In the genomic region with DNA sequence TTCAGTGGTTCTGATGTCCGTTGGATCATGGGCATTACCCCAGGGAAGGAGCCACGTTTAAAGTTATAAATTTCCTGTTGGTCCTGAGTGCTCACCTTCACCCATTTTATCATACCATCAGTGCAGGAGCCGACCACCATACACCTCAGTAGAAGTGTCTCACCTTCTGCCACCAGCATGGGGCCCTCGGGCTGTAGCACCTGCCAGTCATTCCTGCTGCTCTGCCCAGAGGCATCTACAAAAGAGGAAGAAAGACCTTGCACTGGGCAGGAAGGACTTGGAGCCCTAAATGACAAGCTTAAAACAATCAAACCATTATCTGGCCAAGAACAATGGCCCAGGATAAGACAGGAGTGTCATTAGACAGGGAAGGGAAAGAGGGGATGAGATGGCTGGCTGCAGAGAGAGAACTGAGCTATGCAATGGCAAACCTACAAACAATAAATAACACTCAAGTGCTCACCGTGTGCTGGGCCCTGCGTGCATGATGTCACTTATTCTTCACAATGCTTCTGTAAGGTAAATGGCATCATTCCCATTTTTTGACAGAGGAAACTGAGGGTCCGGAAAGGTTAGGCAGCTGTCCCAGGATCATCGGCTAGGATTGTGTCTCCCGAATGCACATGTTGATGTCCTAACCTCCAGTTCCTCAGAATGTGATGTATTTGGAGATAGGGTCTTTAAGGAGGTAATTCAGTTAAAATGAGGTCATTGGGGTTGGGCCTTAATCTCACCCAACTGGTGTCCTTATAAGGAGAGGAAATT, we compare ENCODE assay signal across 23 cellular contexts. TPM values are rescaled to one million over a fixed set of nuclear protein-coding genes. Genes with fewer than 3 reads are reported as not detected.
"Had no signal": no experiment of that assay in that cellular context is flagged by ENCODE, and none has a peak within 500 bp of the region (broad histone marks: within the 10 kb centered on the region; RNA-seq: fewer than 3 reads in every experiment).

No MANE protein-coding gene starts in this region.

- H3K4me2 ChIP-seq: neural progenitor cell had no signal

- H3K27ac Mint-ChIP-seq: activated naive CD4-positive, alpha-beta T cell treated with anti-CD3 and anti-CD28 coated beads, Interleukin-2, amount 50 U/mL, for 72 hours; activated T-cell treated with anti-CD3 and anti-CD28 coated beads, Interleukin-2, amount 50 U/mL, for 72 hours; natural killer cell; neural progenitor cell had no signal

- DNase-seq: activated CD4-positive, alpha-beta T cell treated with anti-CD3 and anti-CD28 coated beads for 48 hours; activated naive CD4-positive, alpha-beta T cell; activated T-cell treated with anti-CD3 and anti-CD28 coated beads for 4 hours; activated T-cell treated with anti-CD3 and anti-CD28 coated beads, Interleukin-2, amount 50 U/mL, for 72 hours; dermis blood vessel endothelial cell; effector CD4-positive, alpha-beta T cell; erythroblast; head of caudate nucleus; hippocampal formation; kidney; mesenchymal stem cell; natural killer cell; right cardiac atrium; stimulated activated CD4-positive, alpha-beta T cell treated with anti-CD3 and anti-CD28 coated beads, Interleukin-2, amount 100 ng/mL, for 48 hours; stimulated activated naive CD4-positive, alpha-beta T cell treated with Interleukin-2 at 50 U/mL for 16 hours; T-helper 1 cell; WERI-Rb-1 had no signal

- H3K9ac ChIP-seq: neural progenitor cell had no signal

- H3K4me1 ChIP-seq: neural progenitor cell, tibial nerve had no signal

- H3K4me3 Mint-ChIP-seq: activated T-cell treated with anti-CD3 and anti-CD28 coated beads, Interleukin-2, amount 50 U/mL, for 72 hours; natural killer cell; neural progenitor cell had no signal

- H2AFZ ChIP-seq: neural progenitor cell had no signal

- H3K36me3 ChIP-seq: neural progenitor cell, tibial nerve, WERI-Rb-1 had no signal

- ATAC-seq: activated CD4-positive, CD25-positive, alpha-beta regulatory T cell treated with anti-CD3 and anti-CD28 coated beads, Interleukin-2, amount 50 U/mL, for 24 hours; activated naive CD4-positive, alpha-beta T cell treated with anti-CD3 and anti-CD28 coated beads, Interleukin-2, amount 50 U/mL, for 72 hours; activated T-cell treated with anti-CD3 and anti-CD28 coated beads, Interleukin-2, amount 50 U/mL, for 72 hours; natural killer cell; right cardiac atrium had no signal

- H3K9me3 Mint-ChIP-seq: activated naive CD4-positive, alpha-beta T cell treated with anti-CD3 and anti-CD28 coated beads, Interleukin-2, amount 50 U/mL, for 72 hours; activated T-cell treated with anti-CD3 and anti-CD28 coated beads, Interleukin-2, amount 50 U/mL, for 72 hours; natural killer cell; neural progenitor cell had no signal

- H3K9me3 ChIP-seq: tibial nerve had no signal

- H3K4me3 ChIP-seq: neural progenitor cell, tibial nerve had no signal

- H3K36me3 Mint-ChIP-seq: activated naive CD4-positive, alpha-beta T cell treated with anti-CD3 and anti-CD28 coated beads, Interleukin-2, amount 50 U/mL, for 72 hours; natural killer cell; neural progenitor cell had no signal

- H3K27ac ChIP-seq: neural progenitor cell, tibial nerve, WERI-Rb-1 had no signal

- H3K4me1 Mint-ChIP-seq: natural killer cell, neural progenitor cell had no signal

- H3K27me3 ChIP-seq: tibial nerve had no signal

RNA-seq across cellular contexts. Expression of a gene that starts 11.2 kb away (rescaled TPM):
- total RNA-seq: activated naive CD4-positive, alpha-beta T cell treated with anti-CD3 and anti-CD28 coated beads, Interleukin-2, amount 50 U/mL, for 72 hours; activated T-cell treated with anti-CD3 and anti-CD28 coated beads, Interleukin-2, amount 50 U/mL, for 72 hours; fibroblast of lung; fibroblast of villous mesenchyme had no signal
- polyA plus RNA-seq: fibroblast of lung had no signal
